Comparison of ENCODE assay signal across 8 cellular contexts in the genomic region with DNA sequence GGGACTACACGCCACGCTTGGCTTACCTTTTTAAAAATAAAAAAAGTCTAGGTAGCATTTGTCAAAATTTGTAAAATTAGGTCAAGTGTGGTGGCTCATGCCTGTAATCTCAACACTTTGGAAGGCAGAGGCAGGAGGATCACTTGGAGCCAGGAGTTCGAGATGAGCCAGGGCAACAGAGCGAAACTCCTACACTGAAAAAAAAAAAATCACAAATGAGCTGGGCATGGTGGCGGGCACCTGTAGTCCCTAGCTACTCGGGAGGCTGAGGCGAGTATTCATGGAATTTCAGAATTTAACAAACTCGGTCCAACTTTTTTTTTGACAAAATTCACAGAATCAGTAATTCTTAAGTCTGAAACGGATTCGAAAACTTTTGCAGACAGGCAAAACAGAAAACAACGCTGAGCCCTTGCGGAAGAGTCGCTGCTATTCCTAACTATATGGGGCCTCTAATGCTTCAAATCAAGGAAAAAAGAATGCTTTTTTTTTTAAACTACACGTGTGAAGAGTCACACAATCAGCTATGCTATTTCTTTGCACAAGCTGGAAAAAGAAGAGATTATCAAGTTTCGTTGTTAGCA.
DNase-seq lines count a peak whose midpoint lies in the region; ATAC-seq, FAIRE-seq and TF ChIP-seq lines count a peak whose summit lies in the region.

No MANE protein-coding gene starts in this region.

- FAIRE-seq in urothelium cell line (lab: Jason Lieb, UNC), result no peak

- H3K36me3 ChIP-seq in iPS-15b (ENCODE audit: control insufficient read depth, insufficient read depth, low read length), result no peaks in the 10 kb centered on the region

- peaks cover 36% of the 10 kb centered on the region for H3K4me1 Mint-ChIP-seq in HFFc6 (ENCODE audit: low read depth)
- H3K4me1 Mint-ChIP-seq in activated CD8-positive, alpha-beta T cell treated with anti-CD3 and anti-CD28 coated beads, Interleukin-2, amount 10 ng/mL, durations not matched to agents 7 days and 5 days (ENCODE audit: low read depth), result peaks cover 20% of the 10 kb centered on the region
- peaks cover 29% of the 10 kb centered on the region for H3K4me1 Mint-ChIP-seq in stimulated activated memory B cell treated with anti-CD40 and anti-IgM and Interleukin-4, amounts not matched to agents 10 μg/mL and 1 μg/mL and 100 μg/mL, for 72 hours

- DNase-seq in HFFc6 (no peak), SIG-M5 (lab: John Stamatoyannopoulos, UW) (no peak), urothelium cell line (ENCODE audit: low spot score) (no peak), NCI-H82 (lab: John Stamatoyannopoulos, UW) (no peak), NAMALWA (ENCODE audit: low spot score) (no peak)
- no peak for DNase-seq in activated CD8-positive, alpha-beta T cell treated with anti-CD3 and anti-CD28 coated beads, Interleukin-2, amount 10 ng/mL, durations not matched to agents 7 days and 5 days

- no peak overlapping the region for H3K9ac ChIP-seq in iPS-15b (ENCODE audit: low read depth, low read length)

- peaks cover 10% of the 10 kb centered on the region for H3K27me3 ChIP-seq in iPS-15b (ENCODE audit: control insufficient read depth, insufficient read depth, low read length)

- no peaks in the 10 kb centered on the region for H3K9me3 Mint-ChIP-seq in HFFc6
- H3K9me3 Mint-ChIP-seq in activated CD8-positive, alpha-beta T cell treated with anti-CD3 and anti-CD28 coated beads, Interleukin-2, amount 10 ng/mL, durations not matched to agents 7 days and 5 days (ENCODE audit: insufficient read depth), result no peaks in the 10 kb centered on the region
- no peaks in the 10 kb centered on the region for H3K9me3 Mint-ChIP-seq in stimulated activated memory B cell treated with anti-CD40 and anti-IgM and Interleukin-4, amounts not matched to agents 10 μg/mL and 1 μg/mL and 100 μg/mL, for 72 hours

- ATAC-seq in activated CD8-positive, alpha-beta T cell treated with anti-CD3 and anti-CD28 coated beads, Interleukin-2, amount 10 ng/mL, durations not matched to agents 7 days and 5 days, result no peak
- ATAC-seq in stimulated activated memory B cell treated with anti-CD40 and anti-IgM and Interleukin-4, amounts not matched to agents 10 μg/mL and 1 μg/mL and 100 μg/mL, for 72 hours, result no peak

- H3K27ac Mint-ChIP-seq in HFFc6, result peak overlapping the region; percentile 88
- peak overlapping the region; percentile 87 for H3K27ac Mint-ChIP-seq in activated CD8-positive, alpha-beta T cell treated with anti-CD3 and anti-CD28 coated beads, Interleukin-2, amount 10 ng/mL, durations not matched to agents 7 days and 5 days
- H3K27ac Mint-ChIP-seq in stimulated activated memory B cell treated with anti-CD40 and anti-IgM and Interleukin-4, amounts not matched to agents 10 μg/mL and 1 μg/mL and 100 μg/mL, for 72 hours, result peak overlapping the region; percentile 87

- H3K27me3 Mint-ChIP-seq in HFFc6 (ENCODE audit: insufficient read depth), result no peaks in the 10 kb centered on the region
- H3K27me3 Mint-ChIP-seq in activated CD8-positive, alpha-beta T cell treated with anti-CD3 and anti-CD28 coated beads, Interleukin-2, amount 10 ng/mL, durations not matched to agents 7 days and 5 days (ENCODE audit: low read depth), result peaks cover 5% of the 10 kb centered on the region
- H3K27me3 Mint-ChIP-seq in stimulated activated memory B cell treated with anti-CD40 and anti-IgM and Interleukin-4, amounts not matched to agents 10 μg/mL and 1 μg/mL and 100 μg/mL, for 72 hours, result no peaks in the 10 kb centered on the region

- H3K4me3 Mint-ChIP-seq in HFFc6, result peak overlapping the region; percentile 88
- H3K4me3 Mint-ChIP-seq in activated CD8-positive, alpha-beta T cell treated with anti-CD3 and anti-CD28 coated beads, Interleukin-2, amount 10 ng/mL, durations not matched to agents 7 days and 5 days, result peak overlapping the region; percentile 87
- H3K4me3 Mint-ChIP-seq in stimulated activated memory B cell treated with anti-CD40 and anti-IgM and Interleukin-4, amounts not matched to agents 10 μg/mL and 1 μg/mL and 100 μg/mL, for 72 hours, result peak overlapping the region; percentile 91

- no peak for TF ChIP-seq CTCF in HFFc6 (IDR thresholded peaks at IDR 0.05)

- peaks cover 5% of the 10 kb centered on the region; the same call in 1 of the 2 replicates for H3K36me3 Mint-ChIP-seq in HFFc6 (ENCODE audit: low read depth)
- H3K36me3 Mint-ChIP-seq in activated CD8-positive, alpha-beta T cell treated with anti-CD3 and anti-CD28 coated beads, Interleukin-2, amount 10 ng/mL, durations not matched to agents 7 days and 5 days (ENCODE audit: low read depth), result peaks cover 3% of the 10 kb centered on the region
- H3K36me3 Mint-ChIP-seq in stimulated activated memory B cell treated with anti-CD40 and anti-IgM and Interleukin-4, amounts not matched to agents 10 μg/mL and 1 μg/mL and 100 μg/mL, for 72 hours, result no peaks in the 10 kb centered on the region

- H3K4me1 ChIP-seq in iPS-15b (ENCODE audit: control insufficient read depth, insufficient read depth, low read length), result peaks cover 9% of the 10 kb centered on the region

- CTCF ChIA-PET in activated CD8-positive, alpha-beta T cell treated with anti-CD3 and anti-CD28 coated beads, Interleukin-2, amount 10 ng/mL, durations not matched to agents 7 days and 5 days (lab: Charles Lee), result interaction anchor here (1.1 to 1.4 kb wide), 2 partner anchors 10 to 156 kb away, joined by 4 to 14 read pairs; no protein-coding TSS in a partner anchor

- POLR2A ChIA-PET in activated CD8-positive, alpha-beta T cell treated with anti-CD3 and anti-CD28 coated beads, Interleukin-2, amount 10 ng/mL, durations not matched to agents 7 days and 5 days (lab: Charles Lee), result interaction anchor here (0.7 kb wide), 1 partner anchor 204 kb away, joined by 4 read pairs; no protein-coding TSS in a partner anchor

- no peaks in the 10 kb centered on the region for H3K9me3 ChIP-seq in iPS-15b (ENCODE audit: control insufficient read depth, insufficient read depth, low read length)

- peak overlapping the region; percentile 40 for H3K4me3 ChIP-seq in iPS-15b (ENCODE audit: low read depth, low read length)
